ENCODE assay signal across 7 cellular contexts in the genomic region with DNA sequence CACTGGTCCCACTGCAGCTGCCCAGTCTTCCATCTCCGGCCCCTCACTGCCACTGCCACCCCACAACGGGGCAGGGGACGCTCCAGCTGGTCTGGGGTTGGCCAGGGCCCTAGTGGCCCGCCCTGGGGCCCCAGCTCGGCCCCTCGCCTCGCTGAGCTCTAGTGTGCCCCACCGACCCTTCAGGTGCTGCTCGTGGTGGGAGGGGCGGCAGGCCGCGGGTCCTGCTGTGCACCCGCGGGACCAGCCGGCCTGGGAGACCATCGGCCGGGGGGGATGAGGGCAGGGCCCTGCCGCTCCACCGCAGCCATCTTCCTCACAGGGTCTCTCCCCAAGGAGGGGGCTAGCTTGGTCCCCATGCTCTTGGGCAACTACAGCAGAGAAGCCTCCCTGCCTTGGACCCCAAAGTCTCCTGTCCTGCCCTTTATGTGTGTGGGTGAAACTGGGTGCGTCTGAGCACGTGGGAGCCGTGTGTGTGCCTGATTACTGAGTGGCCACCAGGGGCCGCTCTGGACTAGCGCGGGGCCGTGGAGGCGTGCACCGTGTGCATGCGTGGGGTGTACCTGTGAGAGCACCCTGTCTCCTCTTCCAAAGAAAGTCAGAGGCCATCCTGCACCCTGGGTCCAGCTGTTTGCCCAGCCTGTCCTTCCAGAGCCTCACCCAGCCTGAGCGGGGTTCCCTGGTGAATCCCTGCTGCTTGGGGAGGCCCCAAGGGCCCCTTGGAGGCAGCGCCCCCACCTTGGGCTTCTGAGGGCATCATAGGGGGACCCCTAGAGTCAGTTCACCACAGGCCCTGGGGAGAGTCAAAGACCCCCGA. TPM values are rescaled to one million over a fixed set of nuclear protein-coding genes. Genes with fewer than 3 reads are reported as not detected.
DNase-seq lines count a peak whose midpoint lies in the region; ATAC-seq and TF ChIP-seq lines count a peak whose summit lies in the region.

No MANE protein-coding gene starts in this region.

- peaks cover 7% of the 10 kb centered on the region for H3K27me3 Mint-ChIP-seq in activated CD8-positive, alpha-beta memory T cell treated with anti-CD3 and anti-CD28 coated beads, Interleukin-2, amount 10 ng/mL, durations not matched to agents 7 days and 5 days
- H3K27me3 Mint-ChIP-seq in nephron progenitor cell (ENCODE audit: low read depth, poor library complexity), result peaks cover 30% of the 10 kb centered on the region

- in situ Hi-C loops in GM13976 (cut with MboI; ENCODE audit: low sequenced_read_pairs, unreplicated experiment), result no loop called here

- H3K27ac Mint-ChIP-seq in activated CD8-positive, alpha-beta memory T cell treated with anti-CD3 and anti-CD28 coated beads, Interleukin-2, amount 10 ng/mL, durations not matched to agents 7 days and 5 days, result no peak overlapping the region
- no peak overlapping the region for H3K27ac Mint-ChIP-seq in nephron progenitor cell

- no peak overlapping the region for H3K4me3 ChIP-seq in epithelial cell of proximal tubule (ENCODE audit: low read depth, low read length)

- no peak overlapping the region for H3K4me3 Mint-ChIP-seq in activated CD8-positive, alpha-beta memory T cell treated with anti-CD3 and anti-CD28 coated beads, Interleukin-2, amount 10 ng/mL, durations not matched to agents 7 days and 5 days
- H3K4me3 Mint-ChIP-seq in nephron progenitor cell, result peak overlapping the region; percentile 28

- ATAC-seq in activated CD8-positive, alpha-beta memory T cell treated with anti-CD3 and anti-CD28 coated beads, Interleukin-2, amount 10 ng/mL, durations not matched to agents 7 days and 5 days, result peak; percentile 90
- ATAC-seq in GM19324 (IDR thresholded peaks at IDR 0.05; ENCODE audit: low FRiP score, unreplicated experiment), result no peak

- peak; percentile 88 for DNase-seq in GM13976 (ENCODE audit: low spot score)
- peak; percentile 33 for DNase-seq in NCI-H748 treated with DMSO at 0.1 percent for 48 hours (lab: John Stamatoyannopoulos, UW)
- peak; percentile 51 for DNase-seq in activated CD8-positive, alpha-beta memory T cell treated with anti-CD3 and anti-CD28 coated beads, Interleukin-2, amount 10 ng/mL, durations not matched to agents 7 days and 5 days
- no peak for DNase-seq in epithelial cell of proximal tubule (ENCODE audit: low read depth)
- DNase-seq in nephron progenitor cell, result peak; percentile 47
- DNase-seq in superior temporal gyrus (ENCODE audit: extremely low spot score), result peak; percentile 71

- CTCF ChIA-PET in activated CD8-positive, alpha-beta memory T cell treated with anti-CD3 and anti-CD28 coated beads, Interleukin-2, amount 10 ng/mL, durations not matched to agents 7 days and 5 days (lab: Charles Lee), result interaction anchor here (1.3 kb wide), 1 partner anchor 25 kb away, joined by 4 read pairs; no protein-coding TSS in a partner anchor

- TF ChIP-seq CTCF in GM13976 (IDR thresholded peaks at IDR 0.05; ENCODE audit: borderline replicate concordance, control extremely low read depth, extremely low read depth, insufficient read depth, missing control alignments) (peak; percentile 83), epithelial cell of proximal tubule (conservative IDR thresholded peaks at IDR 0.05; ENCODE audit: low read depth, low read length) (peak; percentile 80), nephron progenitor cell (IDR thresholded peaks at IDR 0.05) (peak; percentile 62)

- no peaks in the 10 kb centered on the region for H3K36me3 Mint-ChIP-seq in activated CD8-positive, alpha-beta memory T cell treated with anti-CD3 and anti-CD28 coated beads, Interleukin-2, amount 10 ng/mL, durations not matched to agents 7 days and 5 days
- peaks cover 4% of the 10 kb centered on the region for H3K36me3 Mint-ChIP-seq in nephron progenitor cell (ENCODE audit: low read depth)

- peaks cover 3% of the 10 kb centered on the region for H3K4me1 Mint-ChIP-seq in activated CD8-positive, alpha-beta memory T cell treated with anti-CD3 and anti-CD28 coated beads, Interleukin-2, amount 10 ng/mL, durations not matched to agents 7 days and 5 days
- H3K4me1 Mint-ChIP-seq in nephron progenitor cell, result peaks cover 28% of the 10 kb centered on the region

- H3K9me3 Mint-ChIP-seq in activated CD8-positive, alpha-beta memory T cell treated with anti-CD3 and anti-CD28 coated beads, Interleukin-2, amount 10 ng/mL, durations not matched to agents 7 days and 5 days (ENCODE audit: low read depth), result no peaks in the 10 kb centered on the region
- H3K9me3 Mint-ChIP-seq in nephron progenitor cell, result no peaks in the 10 kb centered on the region

RNA-seq across cellular contexts. Expression of gene ACR, which starts 6.0 kb away (rescaled TPM):
- total RNA-seq in activated CD8-positive, alpha-beta memory T cell treated with anti-CD3 and anti-CD28 coated beads, Interleukin-2, amount 10 ng/mL, durations not matched to agents 7 days and 5 days, result not detected
- not detected in 2 replicates for total RNA-seq in epithelial cell of proximal tubule

RNA-seq across cellular contexts. Expression of gene RABL2B, which starts 51.4 kb away (rescaled TPM):
- 10 to 100 TPM; 21.9 to 26.6 TPM for total RNA-seq in activated CD8-positive, alpha-beta memory T cell treated with anti-CD3 and anti-CD28 coated beads, Interleukin-2, amount 10 ng/mL, durations not matched to agents 7 days and 5 days
- 14.6 and 15.0 TPM in 2 replicates for total RNA-seq in epithelial cell of proximal tubule

RNA-seq across cellular contexts. Expression of gene SHANK3, which starts 59.4 kb away (rescaled TPM):
- under 1 TPM in 1 of 2 experiments, not detected in 1; 0.05 TPM for total RNA-seq in activated CD8-positive, alpha-beta memory T cell treated with anti-CD3 and anti-CD28 coated beads, Interleukin-2, amount 10 ng/mL, durations not matched to agents 7 days and 5 days
- total RNA-seq in epithelial cell of proximal tubule, result 1.4 and 3.6 TPM in 2 replicates
